In the genomic region with DNA sequence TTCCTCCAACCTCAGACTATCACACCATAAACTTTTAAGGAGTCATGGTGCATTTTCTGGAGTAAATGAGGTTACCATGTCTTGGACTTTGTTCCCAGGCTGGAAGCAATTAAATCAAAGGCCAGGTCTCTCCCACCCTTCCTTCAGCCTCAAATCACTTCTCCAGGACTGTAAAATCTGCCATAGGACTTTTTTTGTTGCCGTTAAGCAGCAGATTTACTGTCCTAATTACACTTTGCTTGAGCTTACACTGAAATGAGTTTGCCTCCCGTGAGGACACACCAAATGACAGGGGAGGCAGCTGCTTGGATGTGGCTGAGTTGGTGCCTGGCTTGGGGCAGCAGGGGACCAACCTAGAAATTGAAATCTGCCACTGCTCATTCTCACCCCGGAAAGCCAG, we compare ENCODE assay signal across 22 cellular contexts. TPM values are rescaled to one million over a fixed set of nuclear protein-coding genes. Genes with fewer than 3 reads are reported as not detected.
DNase-seq lines count a peak whose midpoint lies in the region; ATAC-seq, FAIRE-seq and TF ChIP-seq lines count a peak whose summit lies in the region.
"Had no signal": no experiment of that assay in that cellular context is flagged by ENCODE, and none has a peak within 500 bp of the region (broad histone marks: within the 10 kb centered on the region; RNA-seq: fewer than 3 reads in every experiment).

No MANE protein-coding gene starts in this region.

- no peaks in the 10 kb centered on the region for H3K9me3 ChIP-seq in HepG2 (ENCODE audit: low read length)
- no peaks in the 10 kb centered on the region for H3K9me3 ChIP-seq in right lobe of liver
- H3K9me3 ChIP-seq in colonic mucosa, result no peaks in the 10 kb centered on the region
- no peaks in the 10 kb centered on the region for H3K9me3 ChIP-seq in mucosa of rectum (ENCODE audit: control insufficient read depth in 2 of 2, low read length in 2 of 2)
- H3K9me3 ChIP-seq: A549; BLaER1 treated with 17β-estradiol and CSF1 and Interleukin-3, amounts not matched to agents 10 nM and 100 nM; SK-N-SH had no signal

- H4K20me1 ChIP-seq in HepG2 (ENCODE audit: insufficient read depth, low read length), result no peaks in the 10 kb centered on the region

- intact Hi-C loops in HepG2 (cut with micrococcal nuclease; ENCODE audit: unreplicated experiment), result no loop called here
- intact Hi-C loops in right lobe of liver (cut with DNase I), result loop anchor here in 1 of 2 donors (10.0 kb wide), 1 partner anchor 68 kb away; no protein-coding TSS in a partner anchor
- intact Hi-C loops in colonic mucosa (cut with DNase I), result no loop called here

- FAIRE-seq in HepG2 (lab: Jason Lieb, UNC), result peak; percentile 23
- FAIRE-seq: A549, GM12891, GM18507 had no signal

- CTCF ChIA-PET in HepG2 (lab: Yijun Ruan, JAX; ENCODE audit: low intra/inter-chr PET ratio, low total read pairs), result no interaction called here

- H3K36me3 ChIP-seq in HepG2 (replicated peaks in 1 of 2; ENCODE audit: control insufficient read depth in 1 of 2, insufficient read depth in 2 of 2, low read length in 2 of 2) (peaks cover 7 to 28% of the 10 kb centered on the region in 2 experiments; a peak in 4 of 5 replicates), right lobe of liver (peaks cover 0 to 7% (median 0%) of the 10 kb centered on the region in 4 donors), colonic mucosa (no peaks in the 10 kb centered on the region), mucosa of rectum (ENCODE audit: control insufficient read depth in 2 of 2, insufficient read depth in 2 of 2, low read length in 2 of 2) (peaks cover 6 to 19% of the 10 kb centered on the region in 2 donors)

- no peak for TF ChIP-seq EP300 in HepG2 (IDR thresholded peaks at IDR 0.05; ENCODE audit: low read depth in 2 of 2, low read length in 2 of 2)
- no peak for TF ChIP-seq EP300 in HepG2 (CRISPR knock-in tag; IDR thresholded peaks at IDR 0.05; ENCODE audit: borderline replicate concordance)

- peaks cover 17% of the 10 kb centered on the region for H3K4me1 ChIP-seq in HepG2 (ENCODE audit: insufficient read depth, low read length)
- peaks cover 0 to 5% (median 0%) of the 10 kb centered on the region in 4 donors for H3K4me1 ChIP-seq in right lobe of liver
- no peaks in the 10 kb centered on the region for H3K4me1 ChIP-seq in colonic mucosa
- H3K4me1 ChIP-seq in mucosa of rectum (ENCODE audit: control insufficient read depth in 2 of 2, insufficient read depth in 2 of 2, low read length in 2 of 2), result peaks cover 24 to 28% of the 10 kb centered on the region in 2 donors

- TF ChIP-seq POLR2A in HepG2 (IDR thresholded peaks at IDR 0.05; ENCODE audit: insufficient read depth in 1 of 2, low read depth in 2 of 2, low read length in 2 of 2) (no peak), right lobe of liver (IDR thresholded peaks at IDR 0.05) (no peak)

- peaks cover 10% of the 10 kb centered on the region for H3K79me2 ChIP-seq in HepG2 (ENCODE audit: insufficient read depth, low read length)

- WGBS in HepG2 (ENCODE audit: low lambda C conversion rate), result 61% methylated on average over 3 of the region's 3 CpGs
- 90% methylated on average over 3 of the region's 3 CpGs for WGBS in right lobe of liver (ENCODE audit: insufficient coverage, low coverage, low lambda C conversion rate, missing lambda C conversion rate)

- H3K27me3 ChIP-seq in HepG2 (ENCODE audit: control insufficient read depth in 1 of 2, insufficient read depth in 2 of 2, low read length in 2 of 2) (no peaks in the 10 kb centered on the region), right lobe of liver (no peaks in the 10 kb centered on the region), colonic mucosa (no peaks in the 10 kb centered on the region), mucosa of rectum (ENCODE audit: control insufficient read depth in 2 of 2, insufficient read depth in 2 of 2, low read length in 2 of 2) (no peaks in the 10 kb centered on the region)
- H3K27me3 ChIP-seq: BLaER1 treated with 17β-estradiol and CSF1 and Interleukin-3, amounts not matched to agents 10 nM and 100 nM had no signal

- DNase-seq in HepG2 (ENCODE audit: low spot score) (no peak), right lobe of liver (no peak), colonic mucosa (peak; percentile 65), NCI-H446 treated with DMSO at 0.1 percent for 48 hours (lab: John Stamatoyannopoulos, UW) (no peak), amniotic stem cell (lab: John Stamatoyannopoulos, UW) (no peak)
- DNase-seq: DND-41, GF-D8, GM23248, HCEC 1CT, Kasumi-1, NCI-H1105 treated with DMSO at 0.1 percent for 48 hours, NCI-H187 treated with DMSO at 0.1 percent for 48 hours, NCI-H774, Right ventricle myocardium superior, SK-N-SH had no signal

- no peak for TF ChIP-seq CTCF in HepG2 (CRISPR knock-in tag; IDR thresholded peaks at IDR 0.05)
- no peak for TF ChIP-seq CTCF in right lobe of liver (IDR thresholded peaks at IDR 0.05)
- no peak for TF ChIP-seq CTCF in colonic mucosa (IDR thresholded peaks at IDR 0.05)

- H3K9ac ChIP-seq in HepG2 (ENCODE audit: insufficient read depth, low read depth, low read length) (no peak overlapping the region), colonic mucosa (ENCODE audit: low read depth in 2 of 2, low read length in 2 of 2) (peak overlapping the region in 1 of 2 donors; percentile 28), mucosa of rectum (ENCODE audit: low read depth in 1 of 2, low read length in 2 of 2) (no peak overlapping the region)
- H3K9ac ChIP-seq: GM23248, SK-N-SH had no signal

- no peak overlapping the region for H3K4me2 ChIP-seq in HepG2 (ENCODE audit: low read depth, low read length)
- H3K4me2 ChIP-seq: A549, SK-N-SH had no signal

- H3K27ac ChIP-seq in HepG2 (ENCODE audit: extremely low read length, insufficient read depth, low read length), result no peak overlapping the region
- no peak overlapping the region for H3K27ac ChIP-seq in right lobe of liver
- peak overlapping the region; percentile 37 for H3K27ac ChIP-seq in colonic mucosa
- H3K27ac ChIP-seq in mucosa of rectum (ENCODE audit: low read depth in 2 of 2, low read length in 2 of 2), result peak overlapping the region; percentile 43 to 61
- H3K27ac ChIP-seq: A549; BLaER1 treated with 17β-estradiol and CSF1 and Interleukin-3, amounts not matched to agents 10 nM and 100 nM; GM23248 had no signal

- H3K4me3 ChIP-seq in HepG2 (replicated peaks in 1 of 3; ENCODE audit: insufficient read depth in 1 of 3, low read depth in 2 of 3, low read length in 3 of 3) (no peak overlapping the region), right lobe of liver (no peak overlapping the region), colonic mucosa (no peak overlapping the region), mucosa of rectum (ENCODE audit: low read length in 2 of 2) (no peak overlapping the region)
- H3K4me3 ChIP-seq: A549; BLaER1 treated with 17β-estradiol and CSF1 and Interleukin-3, amounts not matched to agents 10 nM and 100 nM; GM23248 had no signal

- H2AFZ ChIP-seq in HepG2 (ENCODE audit: low read length), result no peak overlapping the region
- H2AFZ ChIP-seq: GM23248 had no signal

- POLR2A ChIA-PET in HepG2 (lab: Yijun Ruan, JAX), result no interaction called here

- in situ Hi-C loops in HepG2 (cut with HindIII; ENCODE audit: extremely low pct_ligation_motif_present, low pct_unique_long_range_greater_than_20kb), result no loop called here

- TF ChIP-seq RAD21 in HepG2 (CRISPR knock-in tag; IDR thresholded peaks at IDR 0.05), result no peak

- BruUV-seq in HepG2 (replicated peaks; lab: Mats Ljungman, UMichigan), result no TSS peak

- ATAC-seq in HepG2, result no peak
- ATAC-seq in right lobe of liver, result no peak
- no peak for ATAC-seq in HG03354 (IDR thresholded peaks at IDR 0.05; ENCODE audit: poor library complexity, severe bottlenecking, unreplicated experiment)
- ATAC-seq: A549, Panc1 had no signal

RNA-seq across cellular contexts. Expression of a gene that starts 14.7 kb away (rescaled TPM):
- total RNA-seq in HepG2 (2016; rRNA removed; fragmentation: Illumina TruSeq; extraction: Trizol), result 29.2 and 31.1 TPM in 2 replicates
- 17.8 and 18.9 TPM in 2 replicates for total RNA-seq in HepG2 (2016; cell fraction: cytosol; rRNA removed; fragmentation: Illumina TruSeq; extraction: Trizol; ENCODE audit: low read depth)
- total RNA-seq in HepG2 (2016; cell fraction: insoluble cytoplasmic fraction; rRNA removed; fragmentation: Illumina TruSeq; extraction: Trizol), result 29.3 and 30.4 TPM in 2 replicates
- 31.0 and 36.7 TPM in 2 replicates for total RNA-seq in HepG2 (2016; cell fraction: membrane; rRNA removed; fragmentation: Illumina TruSeq; extraction: Trizol)
- total RNA-seq in HepG2 (2016; cell fraction: nucleus; rRNA removed; fragmentation: Illumina TruSeq; extraction: Trizol), result 13.3 and 14.3 TPM in 2 replicates
- 25.9 and 30.2 TPM in 2 replicates for polyA plus RNA-seq in HepG2 (2011; rRNA removed)
- polyA plus RNA-seq in HepG2 (2011; cell fraction: cytosol; rRNA removed), result 27.0 and 35.9 TPM in 2 replicates
- polyA plus RNA-seq in HepG2 (2011; cell fraction: nucleus; rRNA removed), result 35.9 and 42.1 TPM in 2 replicates
- 21.9 and 25.6 TPM in 2 replicates for polyA plus RNA-seq in HepG2 (2012)
- 14.2 and 18.1 TPM in 2 replicates for polyA plus RNA-seq in HepG2 (2016; cell fraction: cytosol; fragmentation: Illumina TruSeq; extraction: Trizol; ENCODE audit: low read depth)
- 30.0 and 35.6 TPM in 2 replicates for polyA plus RNA-seq in HepG2 (2016; cell fraction: insoluble cytoplasmic fraction; fragmentation: Illumina TruSeq; extraction: Trizol; ENCODE audit: low read depth)
- polyA plus RNA-seq in HepG2 (2016; cell fraction: membrane; fragmentation: Illumina TruSeq; extraction: Trizol; ENCODE audit: low read depth), result 26.8 and 28.1 TPM in 2 replicates
- 28.5 and 31.2 TPM in 2 replicates for polyA plus RNA-seq in HepG2 (2016; cell fraction: nucleus; fragmentation: Illumina TruSeq; extraction: Trizol; ENCODE audit: insufficient read depth, low read depth)
- 34.7 and 107 TPM in 2 replicates for polyA minus RNA-seq in HepG2 (2011; rRNA and poly(A)+ RNA removed; ENCODE audit: low replicate concordance)
- 36.1 and 39.1 TPM in 2 replicates for polyA minus RNA-seq in HepG2 (2011; cell fraction: cytosol; rRNA and poly(A)+ RNA removed)
- 14.9 and 19.5 TPM in 2 replicates for polyA minus RNA-seq in HepG2 (2011; cell fraction: nucleus; rRNA and poly(A)+ RNA removed)
- 10 to 100 TPM; 13.2 to 20.6 (median 16.6) TPM for total RNA-seq in right lobe of liver
- 10 to 100 TPM; 20.2 to 46.8 TPM for total RNA-seq in colonic mucosa

RNA-seq across cellular contexts. Expression of a gene that starts 24.4 kb away (rescaled TPM):
- 142 and 194 TPM in 2 replicates for total RNA-seq in HepG2 (2016; rRNA removed; fragmentation: Illumina TruSeq; extraction: Trizol)
- total RNA-seq in HepG2 (2016; cell fraction: cytosol; rRNA removed; fragmentation: Illumina TruSeq; extraction: Trizol; ENCODE audit: low read depth), result 26.5 and 28.3 TPM in 2 replicates
- total RNA-seq in HepG2 (2016; cell fraction: insoluble cytoplasmic fraction; rRNA removed; fragmentation: Illumina TruSeq; extraction: Trizol), result 140 and 195 TPM in 2 replicates
- 38.6 and 40.6 TPM in 2 replicates for total RNA-seq in HepG2 (2016; cell fraction: membrane; rRNA removed; fragmentation: Illumina TruSeq; extraction: Trizol)
- total RNA-seq in HepG2 (2016; cell fraction: nucleus; rRNA removed; fragmentation: Illumina TruSeq; extraction: Trizol), result 107 and 123 TPM in 2 replicates
- 71.9 and 75.7 TPM in 2 replicates for polyA plus RNA-seq in HepG2 (2011; rRNA removed)
- 38.6 and 40.9 TPM in 2 replicates for polyA plus RNA-seq in HepG2 (2011; cell fraction: cytosol; rRNA removed)
- 44.4 and 51.3 TPM in 2 replicates for polyA plus RNA-seq in HepG2 (2011; cell fraction: nucleus; rRNA removed)
- polyA plus RNA-seq in HepG2 (2012), result 109 and 117 TPM in 2 replicates
- 13.3 and 16.4 TPM in 2 replicates for polyA plus RNA-seq in HepG2 (2016; cell fraction: cytosol; fragmentation: Illumina TruSeq; extraction: Trizol; ENCODE audit: low read depth)
- 189 and 216 TPM in 2 replicates for polyA plus RNA-seq in HepG2 (2016; cell fraction: insoluble cytoplasmic fraction; fragmentation: Illumina TruSeq; extraction: Trizol; ENCODE audit: low read depth)
- 22.9 and 24.5 TPM in 2 replicates for polyA plus RNA-seq in HepG2 (2016; cell fraction: membrane; fragmentation: Illumina TruSeq; extraction: Trizol; ENCODE audit: low read depth)
- 111 and 125 TPM in 2 replicates for polyA plus RNA-seq in HepG2 (2016; cell fraction: nucleus; fragmentation: Illumina TruSeq; extraction: Trizol; ENCODE audit: insufficient read depth, low read depth)
- polyA minus RNA-seq in HepG2 (2011; rRNA and poly(A)+ RNA removed; ENCODE audit: low replicate concordance), result 63.5 and 95.4 TPM in 2 replicates
- polyA minus RNA-seq in HepG2 (2011; cell fraction: cytosol; rRNA and poly(A)+ RNA removed), result 254 and 276 TPM in 2 replicates
- polyA minus RNA-seq in HepG2 (2011; cell fraction: nucleus; rRNA and poly(A)+ RNA removed), result 44.7 and 70.7 TPM in 2 replicates
- 10 to 100 TPM; 50.8 to 76.7 (median 72.0) TPM for total RNA-seq in right lobe of liver
- total RNA-seq in colonic mucosa, result 100 to 1,000 TPM in 1 of 2 donors, 10 to 100 TPM in 1; 68.0 to 127 TPM

Comparison
In these comparisons a context has a peak if more than half of its experiments do, and no peak if none do; other contexts are left out.
1. H3K27ac ChIP-seq: peak in colonic mucosa (single experiment) and mucosa of rectum (2 of 2); none in HepG2 (single experiment) and right lobe of liver (0 of 3).